ENCODE assay signal across 16 cellular contexts in genomic region chr17:4154201-4154600, GRCh38. TPM values are rescaled to one million over a fixed set of nuclear protein-coding genes. Genes with fewer than 3 reads are reported as not detected.
DNase-seq lines count a peak whose midpoint lies in the region; ATAC-seq and TF ChIP-seq lines count a peak whose summit lies in the region.
"Had no signal": no experiment of that assay in that cellular context is flagged by ENCODE, and none has a peak within 500 bp of the region (broad histone marks: within the 10 kb centered on the region; RNA-seq: fewer than 3 reads in every experiment).

No MANE protein-coding gene starts in this region.

- no peak overlapping the region for H3K4me2 ChIP-seq in mammary epithelial cell (ENCODE audit: insufficient read depth, low read depth, low read length)

- H3K27me3 ChIP-seq in mammary epithelial cell (ENCODE audit: insufficient read depth, low read length) = no peaks in the 10 kb centered on the region
- H3K27me3 ChIP-seq in spleen (replicated peaks in 1 of 7) = no peaks in the 10 kb centered on the region
- H3K27me3 ChIP-seq in dorsolateral prefrontal cortex = no peaks in the 10 kb centered on the region
- H3K27me3 ChIP-seq: BLaER1 had no signal

- no peak overlapping the region for H2AFZ ChIP-seq in mammary epithelial cell (ENCODE audit: low read depth, low read length)

- no peak for ATAC-seq in HG03095 (IDR thresholded peaks at IDR 0.05; ENCODE audit: unreplicated experiment)
- ATAC-seq: HepG2 had no signal

- peaks cover 11% of the 10 kb centered on the region for H3K4me1 Mint-ChIP-seq in MCF 10A (ENCODE audit: insufficient read depth, unreplicated experiment)
- H3K4me1 Mint-ChIP-seq: H9 had no signal

- dilution Hi-C loops in mammary epithelial cell (cut with HindIII; ENCODE audit: low sequenced_read_pairs) = loop anchor here (5.0 kb wide), 1 partner anchor 33 kb away; no protein-coding TSS in a partner anchor

- H3K9me3 Mint-ChIP-seq in MCF 10A (ENCODE audit: unreplicated experiment) = no peaks in the 10 kb centered on the region
- H3K9me3 Mint-ChIP-seq: CD4-positive, alpha-beta memory T cell; H9 had no signal

- no peaks in the 10 kb centered on the region for H3K79me2 ChIP-seq in mammary epithelial cell (ENCODE audit: insufficient read depth, low read length)

- no peak overlapping the region for H3K9ac ChIP-seq in mammary epithelial cell (ENCODE audit: insufficient read depth, low read length)
- H3K9ac ChIP-seq: BLaER1 had no signal

- POLR2A ChIA-PET in MCF 10A (lab: Yijun Ruan, JAX) = interaction anchor here (0.5 to 18.5 kb wide), 3 partner anchors 8 to 257 kb away, joined by 4 to 555 read pairs (median 39); partner anchors contain the start of genes CYB5D2 and ZZEF1

- H3K36me3 ChIP-seq in mammary epithelial cell (ENCODE audit: insufficient read depth, low read length) (no peaks in the 10 kb centered on the region), spleen (peaks cover 0 to 95% (median 15%) of the 10 kb centered on the region in 6 donors)
- H3K36me3 ChIP-seq: BLaER1 had no signal

- no peak overlapping the region for H3K27ac Mint-ChIP-seq in MCF 10A (ENCODE audit: low read depth, unreplicated experiment)
- H3K27ac Mint-ChIP-seq: CD14-positive monocyte had no signal

- no peak for TF ChIP-seq POLR2A in spleen (IDR thresholded peaks at IDR 0.05)

- no TSS peak for BruUV-seq in MCF 10A (replicated peaks; lab: Mats Ljungman, UMichigan)
- no TSS peak for BruUV-seq in mammary epithelial cell (replicated peaks; lab: Mats Ljungman, UMichigan)

- no peaks in the 10 kb centered on the region for H4K20me1 ChIP-seq in mammary epithelial cell (ENCODE audit: insufficient read depth, low read length)
- H4K20me1 ChIP-seq: BLaER1 had no signal

- H3K36me3 Mint-ChIP-seq in MCF 10A (ENCODE audit: insufficient read depth, unreplicated experiment) = peaks cover 25% of the 10 kb centered on the region

- H3K27ac ChIP-seq in mammary epithelial cell (ENCODE audit: insufficient read depth, low read depth, low read length) (no peak overlapping the region), spleen (no peak overlapping the region), dorsolateral prefrontal cortex (no peak overlapping the region)
- H3K27ac ChIP-seq: BLaER1 had no signal

- H3K4me3 Mint-ChIP-seq in MCF 10A (ENCODE audit: unreplicated experiment) = no peak overlapping the region
- H3K4me3 Mint-ChIP-seq: CD14-positive monocyte; CD4-positive, alpha-beta memory T cell; H9 had no signal

- no peaks in the 10 kb centered on the region for H3K27me3 Mint-ChIP-seq in MCF 10A (ENCODE audit: insufficient read depth, unreplicated experiment)
- H3K27me3 Mint-ChIP-seq: CD4-positive, alpha-beta memory T cell had no signal

- DNase-seq in MCF 10A (ENCODE audit: unreplicated experiment) = peak; percentile 29
- no peak for DNase-seq in mammary epithelial cell
- DNase-seq in RPMI7951 (ENCODE audit: low read depth) = peak; percentile 36
- DNase-seq in foreskin melanocyte = peak; percentile 46
- peak; percentile 56 for DNase-seq in renal cortical epithelial cell (ENCODE audit: low read depth)
- DNase-seq in spleen = no peak
- no peak for DNase-seq in dorsolateral prefrontal cortex
- DNase-seq: 8988T; CD4-positive, alpha-beta memory T cell; DMS153; DMS79; H9 had no signal

- intact Hi-C loops in MCF 10A (cut with micrococcal nuclease) (no loop called here), mammary epithelial cell (cut with micrococcal nuclease) (no loop called here), spleen (cut with DNase I; ENCODE audit: low total_unique reads) (no loop called here), dorsolateral prefrontal cortex (cut with DNase I) (no loop called here)

- H3K9me3 ChIP-seq in mammary epithelial cell (replicated peaks; ENCODE audit: insufficient read depth, low read length) (no peaks in the 10 kb centered on the region), spleen (no peaks in the 10 kb centered on the region)
- H3K9me3 ChIP-seq: BLaER1 had no signal

- CTCF ChIA-PET in MCF 10A (lab: Yijun Ruan, JAX) = interaction anchor here (0.6 to 0.7 kb wide), 2 partner anchors 63 to 735 kb away, joined by 3 read pairs; no protein-coding TSS in a partner anchor
- CTCF ChIA-PET in mammary epithelial cell (lab: Charles Lee; ENCODE audit: low non-redundant PET) = no interaction called here

- H3K4me3 ChIP-seq in mammary epithelial cell (replicated peaks in 1 of 3; ENCODE audit: insufficient read depth in 1 of 3, low read depth in 2 of 3, low read length in 3 of 3) (no peak overlapping the region), spleen (no peak overlapping the region), dorsolateral prefrontal cortex (no peak overlapping the region)
- H3K4me3 ChIP-seq: BLaER1 had no signal

- TF ChIP-seq CTCF in MCF 10A (IDR thresholded peaks at IDR 0.05; ENCODE audit: unreplicated experiment) (no peak), mammary epithelial cell (conservative IDR thresholded peaks at IDR 0.05 in 1 of 2, IDR thresholded peaks at IDR 0.05 in 1 of 2; ENCODE audit: extremely low read depth in 1 of 2, insufficient read depth in 1 of 2, low read depth in 1 of 2, low read length in 2 of 2) (no peak), spleen (IDR thresholded peaks at IDR 0.05 in 8 of 11, conservative IDR thresholded peaks at IDR 0.05 in 3 of 11) (no peak), dorsolateral prefrontal cortex (IDR thresholded peaks at IDR 0.05 in 54 of 56, conservative IDR thresholded peaks at IDR 0.05 in 2 of 56; ENCODE audit: low read depth in 1 of 56, partially characterized antibody in 56 of 56) (no peak)

- H3K4me1 ChIP-seq in mammary epithelial cell (ENCODE audit: insufficient read depth, low read length) (no peaks in the 10 kb centered on the region), spleen (peaks cover 0 to 8% (median 0%) of the 10 kb centered on the region in 6 donors)

- 82% methylated on average over 3 of the region's 3 CpGs for WGBS in mammary epithelial cell (ENCODE audit: low coverage, missing lambda C conversion rate)
- WGBS in spleen, 5 donors = 94 to 99% (median 97%) methylated on average over 3 of the region's 3 CpGs

- in situ Hi-C loops in mammary epithelial cell (cut with MboI; ENCODE audit: low sequenced_read_pairs in 2 of 2) = no loop called here

RNA-seq across cellular contexts. Expression of gene CYB5D2, which starts 11.2 kb away (rescaled TPM):
- 13.8 and 17.6 TPM in 2 replicates for total RNA-seq in MCF 10A (2022)
- 10 to 100 TPM; 15.1 to 16.3 TPM for total RNA-seq in mammary epithelial cell
- polyA plus RNA-seq in mammary epithelial cell = 25.1 TPM
- polyA minus RNA-seq in mammary epithelial cell = 24.8 TPM
- total RNA-seq in RPMI7951 (2014; rRNA removed; shearing (Covaris generic)) = 11.7 and 16.9 TPM in 2 replicates
- total RNA-seq in renal cortical epithelial cell = 22.6 and 45.9 TPM in 2 replicates
- 10 to 100 TPM in 6 of 7 donors, 1 to 10 TPM in 1; 7.5 to 24.7 (median 16.3) TPM for total RNA-seq in spleen
- polyA plus RNA-seq in spleen = 10 to 100 TPM in 2 of 3 donors, 1 to 10 TPM in 1; 9.7 to 14.7 (median 11.0) TPM
- 10 to 100 TPM; 22.6 to 49.4 (median 36.3) TPM for total RNA-seq in dorsolateral prefrontal cortex

RNA-seq across cellular contexts. Expression of gene ZZEF1, which starts 11.4 kb away (rescaled TPM):
- total RNA-seq in MCF 10A (2022) (35.0 and 37.9 TPM in 2 replicates), mammary epithelial cell (10 to 100 TPM; 33.6 to 44.7 TPM), renal cortical epithelial cell (12.9 and 43.6 TPM in 2 replicates), spleen (100 to 1,000 TPM in 6 of 7 donors, 10 to 100 TPM in 1; 70.1 to 153 (median 111) TPM), dorsolateral prefrontal cortex (10 to 100 TPM; 44.1 to 90.3 (median 67.7) TPM)
- polyA plus RNA-seq in mammary epithelial cell (10.2 TPM), spleen (10 to 100 TPM in 1 of 3 donors, 1 to 10 TPM in 2; 5.3 to 12.7 (median 5.5) TPM)
- 43.8 TPM for polyA minus RNA-seq in mammary epithelial cell
- total RNA-seq in RPMI7951 (2014; rRNA removed; shearing (Covaris generic)) = 9.3 and 11.8 TPM in 2 replicates

Comparison
In these comparisons a context has a peak if more than half of its experiments do, and no peak if none do; other contexts are left out.
1. DNase-seq: peak in MCF 10A (single experiment), RPMI7951 (single experiment), foreskin melanocyte (single experiment) and renal cortical epithelial cell (single experiment); none in mammary epithelial cell (single experiment), spleen (single experiment) and dorsolateral prefrontal cortex (0 of 10).